In the genomic region with DNA sequence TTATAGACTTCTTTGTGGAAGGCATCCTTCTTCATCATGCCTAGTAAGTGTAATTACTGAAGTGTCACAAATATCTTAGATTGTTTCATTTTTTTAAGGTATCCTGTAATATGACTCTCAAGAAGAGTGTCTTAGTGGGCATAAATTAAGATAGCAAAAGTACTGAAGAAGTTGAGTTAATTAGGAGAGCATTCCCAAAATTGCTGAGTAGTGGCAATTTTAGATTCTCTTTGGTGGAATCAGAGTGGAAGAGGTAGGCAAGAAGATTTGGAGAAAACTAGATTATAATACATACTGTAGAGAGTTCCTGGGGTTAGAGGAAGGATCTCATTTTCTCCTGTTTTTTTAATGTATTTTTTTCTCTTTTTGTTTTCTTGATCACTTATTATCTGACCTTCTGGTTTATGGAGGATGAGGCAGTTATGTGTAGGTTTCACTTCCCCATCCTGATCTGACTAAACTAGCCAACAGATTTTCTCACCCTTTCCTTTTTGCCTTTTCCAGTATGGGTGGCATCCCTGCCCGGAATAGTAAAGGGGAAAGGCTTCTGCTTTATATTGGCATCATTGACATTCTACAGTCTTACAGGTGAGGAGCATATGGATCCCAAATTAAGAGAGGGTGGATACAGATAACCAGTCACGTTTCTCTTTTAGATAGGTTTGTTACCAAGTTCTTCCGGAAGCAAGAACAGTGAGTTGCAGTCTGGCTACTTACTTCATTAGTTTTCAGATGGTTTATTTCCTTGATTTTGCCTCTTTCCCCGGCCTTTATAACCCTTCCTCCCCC, we compare ENCODE assay signal across 13 cellular contexts. TPM values are rescaled to one million over a fixed set of nuclear protein-coding genes. Genes with fewer than 3 reads are reported as not detected.
A peak's percentile ranks its signal among the peaks of the same experiment; 100 is the strongest.
DNase-seq lines count a peak whose midpoint lies in the region; ATAC-seq and TF ChIP-seq lines count a peak whose summit lies in the region.
"Had no signal": no experiment of that assay in that cellular context is flagged by ENCODE, and none has a peak within 500 bp of the region (broad histone marks: within the 10 kb centered on the region; RNA-seq: fewer than 3 reads in every experiment).

No MANE protein-coding gene starts in this region.

- H3F3A ChIP-seq in SK-N-SH (replicated peaks; ENCODE audit: insufficient read depth) = peaks cover 33% of the 10 kb centered on the region

- no peak overlapping the region for H3K4me3 Mint-ChIP-seq in CD14-positive monocyte
- H3K4me3 Mint-ChIP-seq: CD4-positive, alpha-beta memory T cell; H9 had no signal

- H4K20me1 ChIP-seq in SK-N-SH (ENCODE audit: insufficient read depth) = peaks cover 4% of the 10 kb centered on the region

- H3K9me2 ChIP-seq in SK-N-SH = no peaks in the 10 kb centered on the region

- H3K36me3 ChIP-seq in SK-N-SH (replicated peaks in 1 of 2; ENCODE audit: control insufficient read depth in 1 of 2, insufficient read depth in 2 of 2, low read length in 1 of 2) = peaks cover 68 to 78% of the 10 kb centered on the region in 2 experiments
- H3K36me3 ChIP-seq in left lung = peaks cover 0 to 100% of the 10 kb centered on the region in 2 donors
- peaks cover 98% of the 10 kb centered on the region for H3K36me3 ChIP-seq in MG63

- H3K27me3 ChIP-seq in SK-N-SH (ENCODE audit: insufficient read depth) = no peaks in the 10 kb centered on the region
- H3K27me3 ChIP-seq in left lung = no peaks in the 10 kb centered on the region
- H3K27me3 ChIP-seq in MG63 = no peaks in the 10 kb centered on the region

- POLR2A ChIA-PET in SK-N-SH (lab: Yijun Ruan, JAX) = no interaction called here

- H3K79me2 ChIP-seq in SK-N-SH (ENCODE audit: insufficient read depth) = peaks cover 35% of the 10 kb centered on the region; the same call in 1 of the 2 replicates

- CTCF ChIA-PET in SK-N-SH (lab: Yijun Ruan, JAX) = interaction anchor here (1.8 kb wide), 1 partner anchor 17 kb away, joined by 4 read pairs; the partner anchor contains the start of gene PSMD4

- H3K27me3 Mint-ChIP-seq in CD14-positive monocyte (ENCODE audit: low read depth in 3 of 3) = no peaks in the 10 kb centered on the region
- H3K27me3 Mint-ChIP-seq: CD4-positive, alpha-beta memory T cell had no signal

- peak overlapping the region; percentile 25; the same call in 1 of the 2 replicates for H3K4me2 ChIP-seq in SK-N-SH

- H3K9me3 ChIP-seq in SK-N-SH (no peaks in the 10 kb centered on the region), left lung (no peaks in the 10 kb centered on the region), MG63 (no peaks in the 10 kb centered on the region)

- TF ChIP-seq EP300 in SK-N-SH (IDR thresholded peaks at IDR 0.05; ENCODE audit: borderline replicate concordance in 1 of 2, low read depth in 1 of 2, low read length in 1 of 2) = no peak

- no peak for TF ChIP-seq RAD21 in SK-N-SH (IDR thresholded peaks at IDR 0.05; ENCODE audit: low read length)

- no peak overlapping the region for H2AFZ ChIP-seq in SK-N-SH (ENCODE audit: low read depth)

- peaks cover 0 to 6% of the 10 kb centered on the region in 2 experiments; a peak in 2 of 4 replicates for H3K4me1 ChIP-seq in SK-N-SH (ENCODE audit: control insufficient read depth in 1 of 2, insufficient read depth in 2 of 2, low read depth in 1 of 2, low read length in 1 of 2)
- no peaks in the 10 kb centered on the region for H3K4me1 ChIP-seq in left lung

- 42% methylated on average over 4 of the region's 4 CpGs for WGBS in SK-N-SH (ENCODE audit: low lambda C conversion rate)

- H3K9me3 Mint-ChIP-seq in CD14-positive monocyte = no peaks in the 10 kb centered on the region
- H3K9me3 Mint-ChIP-seq: H9 had no signal

- in situ Hi-C loops in ACHN (cut with HindIII; ENCODE audit: low pct_ligation_motif_present, low pct_unique_long_range_greater_than_20kb, low sequenced_read_pairs) = no loop called here

- intact Hi-C loops in CD14-positive monocyte (cut with micrococcal nuclease) (no loop called here), left lung (cut with DNase I) (no loop called here)

- H3K36me3 Mint-ChIP-seq in CD14-positive monocyte = peaks cover 79 to 97% of the 10 kb centered on the region in 2 donors

- H3K9ac ChIP-seq in SK-N-SH = no peak overlapping the region

- H3K4me3 ChIP-seq in SK-N-SH (ENCODE audit: low read depth in 2 of 2, low read length in 1 of 2) = no peak overlapping the region
- H3K4me3 ChIP-seq in left lung = no peak overlapping the region
- no peak overlapping the region for H3K4me3 ChIP-seq in MG63

- TF ChIP-seq CTCF in CD14-positive monocyte (IDR thresholded peaks at IDR 0.05) (no peak), SK-N-SH (IDR thresholded peaks at IDR 0.05) (no peak), left lung (IDR thresholded peaks at IDR 0.05) (no peak)

- H3K4me1 Mint-ChIP-seq in CD14-positive monocyte = peaks cover 10% of the 10 kb centered on the region
- H3K4me1 Mint-ChIP-seq: H9 had no signal

- DNase-seq in CD14-positive monocyte (ENCODE audit: low spot score) (no peak), GM19238 (ENCODE audit: insufficient read length, low spot score) (peak; percentile 29), SK-N-SH (no peak), left lung (no peak), ACHN (no peak), activated gamma-delta T cell (lab: John Stamatoyannopoulos, UW) (no peak), MG63 (no peak)
- DNase-seq: CD4-positive, alpha-beta memory T cell; H9; NCI-H2029 treated with DMSO at 0.1 percent for 48 hours; stimulated activated CD4-positive, alpha-beta T cell treated with anti-CD3 and anti-CD28 coated beads, Interleukin-2, amount 100 ng/mL, for 24 hours; stimulated activated naive CD4-positive, alpha-beta T cell had no signal

- ATAC-seq in left lung (peak; percentile 23), GM21390 (IDR thresholded peaks at IDR 0.05; ENCODE audit: unreplicated experiment) (no peak)

- peak overlapping the region; percentile 72 to 82 for H3K27ac ChIP-seq in SK-N-SH (ENCODE audit: low read depth in 2 of 2, low read length in 1 of 2)
- no peak overlapping the region for H3K27ac ChIP-seq in left lung

- peak overlapping the region; percentile 12 to 86 (median 78) for H3K27ac Mint-ChIP-seq in CD14-positive monocyte
- H3K27ac Mint-ChIP-seq: H9 had no signal

TF ChIP-seq in SK-N-SH, 30 proteins besides CTCF, POLR2A, EP300 and RAD21:
- TF ChIP-seq FOXM1 (IDR thresholded peaks at IDR 0.05; ENCODE audit: low read depth) (no peak), NFIC (IDR thresholded peaks at IDR 0.05; ENCODE audit: borderline replicate concordance) (no peak)

RNA-seq across cellular contexts. Expression of gene PSMD4, which starts 16.7 kb away (rescaled TPM):
- polyA plus RNA-seq in CD14-positive monocyte = 100 to 1,000 TPM; 252 to 266 TPM
- 419 and 518 TPM in 2 replicates for polyA plus RNA-seq in SK-N-SH (2012; rRNA removed)
- 388 and 427 TPM in 2 replicates for polyA plus RNA-seq in SK-N-SH (2012; cell fraction: cytosol; rRNA removed)
- 294 and 298 TPM in 2 replicates for polyA plus RNA-seq in SK-N-SH (2012; cell fraction: nucleus; rRNA removed)
- 100 to 1,000 TPM; 104 to 153 TPM for total RNA-seq in left lung
- total RNA-seq in MG63 (2014; rRNA removed; shearing (Covaris generic); ENCODE audit: low replicate concordance) = 225 and 311 TPM in 2 replicates

RNA-seq across cellular contexts. Expression of gene PIP5K1A, which starts 39.5 kb away (rescaled TPM):
- polyA plus RNA-seq in CD14-positive monocyte (10 to 100 TPM; 10.8 to 11.7 TPM), SK-N-SH (2012; rRNA removed) (66.0 and 94.1 TPM in 2 replicates)
- polyA plus RNA-seq in SK-N-SH (2012; cell fraction: cytosol; rRNA removed) = 63.4 and 71.2 TPM in 2 replicates
- polyA plus RNA-seq in SK-N-SH (2012; cell fraction: nucleus; rRNA removed) = 75.3 and 136 TPM in 2 replicates
- total RNA-seq in left lung = 10 to 100 TPM; 51.2 to 55.6 TPM
- total RNA-seq in MG63 (2014; rRNA removed; shearing (Covaris generic); ENCODE audit: low replicate concordance) = 28.3 and 38.6 TPM in 2 replicates

RNA-seq across cellular contexts. Expression of gene ZNF687, which starts 44.2 kb away (rescaled TPM):
- polyA plus RNA-seq in CD14-positive monocyte (1 to 10 TPM; 1.3 to 1.8 TPM), SK-N-SH (2012; rRNA removed) (14.6 and 15.8 TPM in 2 replicates)
- 3.9 and 6.8 TPM in 2 replicates for polyA plus RNA-seq in SK-N-SH (2012; cell fraction: cytosol; rRNA removed)
- polyA plus RNA-seq in SK-N-SH (2012; cell fraction: nucleus; rRNA removed) = 23.5 and 29.2 TPM in 2 replicates
- 10 to 100 TPM; 17.7 to 22.8 TPM for total RNA-seq in left lung
- 14.9 and 22.9 TPM in 2 replicates for total RNA-seq in MG63 (2014; rRNA removed; shearing (Covaris generic); ENCODE audit: low replicate concordance)

RNA-seq across cellular contexts. Expression of gene VPS72, which starts 47.9 kb away (rescaled TPM):
- polyA plus RNA-seq in CD14-positive monocyte = 10 to 100 TPM; 37.7 to 43.3 TPM
- 80.2 and 104 TPM in 2 replicates for polyA plus RNA-seq in SK-N-SH (2012; rRNA removed)
- 83.8 and 84.8 TPM in 2 replicates for polyA plus RNA-seq in SK-N-SH (2012; cell fraction: cytosol; rRNA removed)
- polyA plus RNA-seq in SK-N-SH (2012; cell fraction: nucleus; rRNA removed) = 36.2 and 59.0 TPM in 2 replicates
- total RNA-seq in left lung = 10 to 100 TPM; 40.5 to 41.3 TPM
- total RNA-seq in MG63 (2014; rRNA removed; shearing (Covaris generic); ENCODE audit: low replicate concordance) = 87.3 and 105 TPM in 2 replicates

Comparison
In these comparisons a context has a peak if more than half of its experiments do, and no peak if none do; other contexts are left out.
1. H3K27ac ChIP-seq: peak in SK-N-SH (2 of 2); none in left lung (0 of 2).